Comparison of ENCODE assay signal across 7 cellular contexts in genomic region chr4:6911917-6912316, GRCh38. TPM values are rescaled to one million over a fixed set of nuclear protein-coding genes. Genes with fewer than 3 reads are reported as not detected.
DNase-seq lines count a peak whose midpoint lies in the region; ATAC-seq and TF ChIP-seq lines count a peak whose summit lies in the region.
"Not testable (repeated sequence)": the region's sequence is repeated elsewhere in the genome, so short reads cannot be mapped to it uniquely, and the experiment has no call there.

No MANE protein-coding gene starts in this region.

- not testable (repeated sequence) for DNase-seq in Caco-2; activated T-cell treated with anti-CD3 and anti-CD28 coated beads, Interleukin-2, amount 50 U/mL, for 72 hours; central memory CD8-positive, alpha-beta T cell (ENCODE audit: low spot score in 2 of 2); right atrium auricular region (ENCODE audit: low spot score)

- intact Hi-C loops in Caco-2 (cut with micrococcal nuclease; ENCODE audit: unreplicated experiment) = loop anchor here (2.0 kb wide), 1 partner anchor 75 kb away; no protein-coding TSS in a partner anchor

- POLR2A ChIA-PET in Caco-2 (lab: Charles Lee) = not testable (repeated sequence)

- H3K4me3 ChIP-seq in Caco-2 (ENCODE audit: low read depth, low read length); right atrium auricular region: not testable (repeated sequence)

- not testable (repeated sequence) for TF ChIP-seq CTCF in Caco-2 (IDR thresholded peaks at IDR 0.05; ENCODE audit: insufficient read depth in 1 of 2, low read depth in 1 of 2, low read length in 1 of 2, severe bottlenecking in 1 of 2, unreplicated experiment in 1 of 2); right atrium auricular region (IDR thresholded peaks at IDR 0.05); nephron (IDR thresholded peaks at IDR 0.05; ENCODE audit: unreplicated experiment in 3 of 3)

- H3K36me3 Mint-ChIP-seq in Caco-2 (ENCODE audit: insufficient read depth, unreplicated experiment) = peaks cover 24% of the 10 kb centered on the region
- H3K36me3 Mint-ChIP-seq in T-helper 1 cell treated with Interleukin-12 subunit alpha and Interleukin-12 subunit beta and Interleukin-4 antibody, amounts not matched to agents 30 μg/mL and 1 μg/mL, for 36 hours (ENCODE audit: low read depth); activated T-cell treated with anti-CD3 and anti-CD28 coated beads, Interleukin-2, amount 50 U/mL, for 72 hours (ENCODE audit: insufficient read depth in 2 of 2); central memory CD8-positive, alpha-beta T cell (ENCODE audit: insufficient read depth); nephron (ENCODE audit: low read depth); stimulated activated naive CD8-positive, alpha-beta T cell treated with anti-CD3 and anti-CD28 coated beads, Interleukin-15, Interleukin-2, amounts not matched to agents 100 ng/mL and 50 ng/mL, for 24 hours (ENCODE audit: low read depth): not testable (repeated sequence)

- H3K27ac Mint-ChIP-seq in Caco-2 (ENCODE audit: unreplicated experiment); activated T-cell treated with anti-CD3 and anti-CD28 coated beads, Interleukin-2, amount 50 U/mL, for 72 hours; stimulated activated naive CD8-positive, alpha-beta T cell treated with anti-CD3 and anti-CD28 coated beads, Interleukin-15, Interleukin-2, amounts not matched to agents 100 ng/mL and 50 ng/mL, for 24 hours: not testable (repeated sequence)
- peak overlapping the region; percentile 80 for H3K27ac Mint-ChIP-seq in T-helper 1 cell treated with Interleukin-12 subunit alpha and Interleukin-12 subunit beta and Interleukin-4 antibody, amounts not matched to agents 30 μg/mL and 1 μg/mL, for 36 hours
- H3K27ac Mint-ChIP-seq in central memory CD8-positive, alpha-beta T cell (ENCODE audit: low read depth) = peak overlapping the region; percentile 57
- peak overlapping the region in 2 of 3 experiments; percentile 25 to 61 for H3K27ac Mint-ChIP-seq in nephron

- peak overlapping the region; percentile 48 to 56 for H3K27ac ChIP-seq in right atrium auricular region

- not testable (repeated sequence) for H3K27me3 Mint-ChIP-seq in Caco-2 (ENCODE audit: insufficient read depth, unreplicated experiment); T-helper 1 cell treated with Interleukin-12 subunit alpha and Interleukin-12 subunit beta and Interleukin-4 antibody, amounts not matched to agents 30 μg/mL and 1 μg/mL, for 36 hours (ENCODE audit: low read depth); central memory CD8-positive, alpha-beta T cell; nephron (ENCODE audit: low read depth); stimulated activated naive CD8-positive, alpha-beta T cell treated with anti-CD3 and anti-CD28 coated beads, Interleukin-15, Interleukin-2, amounts not matched to agents 100 ng/mL and 50 ng/mL, for 24 hours
- H3K27me3 Mint-ChIP-seq in activated T-cell treated with anti-CD3 and anti-CD28 coated beads, Interleukin-2, amount 50 U/mL, for 72 hours (ENCODE audit: low read depth) = peaks cover 10% of the 10 kb centered on the region

- H3K9me3 Mint-ChIP-seq in Caco-2 (ENCODE audit: unreplicated experiment); T-helper 1 cell treated with Interleukin-12 subunit alpha and Interleukin-12 subunit beta and Interleukin-4 antibody, amounts not matched to agents 30 μg/mL and 1 μg/mL, for 36 hours; activated T-cell treated with anti-CD3 and anti-CD28 coated beads, Interleukin-2, amount 50 U/mL, for 72 hours; central memory CD8-positive, alpha-beta T cell; nephron; stimulated activated naive CD8-positive, alpha-beta T cell treated with anti-CD3 and anti-CD28 coated beads, Interleukin-15, Interleukin-2, amounts not matched to agents 100 ng/mL and 50 ng/mL, for 24 hours: not testable (repeated sequence)

- H3K4me1 Mint-ChIP-seq in Caco-2 (ENCODE audit: low read depth, unreplicated experiment) = peaks cover 35% of the 10 kb centered on the region
- peaks cover 63% of the 10 kb centered on the region for H3K4me1 Mint-ChIP-seq in T-helper 1 cell treated with Interleukin-12 subunit alpha and Interleukin-12 subunit beta and Interleukin-4 antibody, amounts not matched to agents 30 μg/mL and 1 μg/mL, for 36 hours (ENCODE audit: low read depth)
- H3K4me1 Mint-ChIP-seq in activated T-cell treated with anti-CD3 and anti-CD28 coated beads, Interleukin-2, amount 50 U/mL, for 72 hours (ENCODE audit: low read depth) = peaks cover 71% of the 10 kb centered on the region
- H3K4me1 Mint-ChIP-seq in central memory CD8-positive, alpha-beta T cell = peaks cover 55% of the 10 kb centered on the region
- peaks cover 50% of the 10 kb centered on the region for H3K4me1 Mint-ChIP-seq in nephron
- H3K4me1 Mint-ChIP-seq in stimulated activated naive CD8-positive, alpha-beta T cell treated with anti-CD3 and anti-CD28 coated beads, Interleukin-15, Interleukin-2, amounts not matched to agents 100 ng/mL and 50 ng/mL, for 24 hours (ENCODE audit: low read depth) = peaks cover 76% of the 10 kb centered on the region

- H3K4me3 Mint-ChIP-seq in Caco-2 (ENCODE audit: unreplicated experiment) (peak overlapping the region; percentile 94), nephron (peak overlapping the region in 2 of 3 experiments; percentile 77 to 93)
- H3K4me3 Mint-ChIP-seq in T-helper 1 cell treated with Interleukin-12 subunit alpha and Interleukin-12 subunit beta and Interleukin-4 antibody, amounts not matched to agents 30 μg/mL and 1 μg/mL, for 36 hours = peak overlapping the region; percentile 94
- H3K4me3 Mint-ChIP-seq in activated T-cell treated with anti-CD3 and anti-CD28 coated beads, Interleukin-2, amount 50 U/mL, for 72 hours = peak overlapping the region; percentile 96 to 97
- H3K4me3 Mint-ChIP-seq in central memory CD8-positive, alpha-beta T cell = peak overlapping the region; percentile 93
- peak overlapping the region; percentile 89 for H3K4me3 Mint-ChIP-seq in stimulated activated naive CD8-positive, alpha-beta T cell treated with anti-CD3 and anti-CD28 coated beads, Interleukin-15, Interleukin-2, amounts not matched to agents 100 ng/mL and 50 ng/mL, for 24 hours

- H3K4me1 ChIP-seq in Caco-2 (peaks cover 27% of the 10 kb centered on the region), right atrium auricular region (peaks cover 0 to 52% of the 10 kb centered on the region in 2 donors)

- not testable (repeated sequence) for BruUV-seq in Caco-2 (replicated peaks; lab: Mats Ljungman, UMichigan)

- not testable (repeated sequence) for H3K36me3 ChIP-seq in Caco-2 (ENCODE audit: control insufficient read depth, insufficient read depth, low read length); right atrium auricular region

- ATAC-seq in activated T-cell treated with anti-CD3 and anti-CD28 coated beads, Interleukin-2, amount 50 U/mL, for 72 hours (replicated peaks in 1 of 2); central memory CD8-positive, alpha-beta T cell (replicated peaks; ENCODE audit: extremely low read depth, poor library complexity, severe bottlenecking): not testable (repeated sequence)

- H3K27me3 ChIP-seq in Caco-2 (replicated peaks; ENCODE audit: control insufficient read depth, insufficient read depth, low read length); right atrium auricular region: not testable (repeated sequence)

- CTCF ChIA-PET in Caco-2 (lab: Charles Lee) = interaction anchor here (0.5 to 1.4 kb wide), 3 partner anchors 10 to 159 kb away, joined by 3 to 4 read pairs (median 4); no protein-coding TSS in a partner anchor

- H3K9me3 ChIP-seq in Caco-2, right atrium auricular region: not testable (repeated sequence)

RNA-seq across cellular contexts. Expression of gene TBC1D14, which starts 2.3 kb away (rescaled TPM):
- total RNA-seq in Caco-2 (2022) (54.0 and 57.6 TPM in 2 replicates), right atrium auricular region (10 to 100 TPM; 33.7 to 34.0 TPM)
- 10 to 100 TPM; 26.5 to 32.4 TPM for total RNA-seq in activated T-cell treated with anti-CD3 and anti-CD28 coated beads, Interleukin-2, amount 50 U/mL, for 72 hours
